ENCODE assay signal across 11 cellular contexts in genomic region chr2:151661625-151662024, GRCh38.
"Had no signal": no experiment of that assay in that cellular context is flagged by ENCODE, and none has a peak within 500 bp of the region (broad histone marks: within the 10 kb centered on the region; RNA-seq: fewer than 3 reads in every experiment).

No MANE protein-coding gene starts in this region.

- ATAC-seq: GM23338, HCT116 had no signal

- H2AFZ ChIP-seq: GM23248, GM23338 had no signal

- H3K9ac ChIP-seq: GM23248 had no signal

- H3K4me2 ChIP-seq: GM23338 had no signal

- H3K4me3 ChIP-seq: GM23248, GM23338, HAP-1 had no signal

- DNase-seq: GM23248, GOT3, H7, H9, HCEC 1CT, HFFc6 had no signal

- H3K27ac ChIP-seq: GM23248 had no signal

- FAIRE-seq: H1, H54 had no signal

- H3K36me3 ChIP-seq: HAP-1 had no signal

- H3K9me3 ChIP-seq: HAP-1 had no signal
